Comparison of ENCODE assay signal across 11 cellular contexts in the genomic region with DNA sequence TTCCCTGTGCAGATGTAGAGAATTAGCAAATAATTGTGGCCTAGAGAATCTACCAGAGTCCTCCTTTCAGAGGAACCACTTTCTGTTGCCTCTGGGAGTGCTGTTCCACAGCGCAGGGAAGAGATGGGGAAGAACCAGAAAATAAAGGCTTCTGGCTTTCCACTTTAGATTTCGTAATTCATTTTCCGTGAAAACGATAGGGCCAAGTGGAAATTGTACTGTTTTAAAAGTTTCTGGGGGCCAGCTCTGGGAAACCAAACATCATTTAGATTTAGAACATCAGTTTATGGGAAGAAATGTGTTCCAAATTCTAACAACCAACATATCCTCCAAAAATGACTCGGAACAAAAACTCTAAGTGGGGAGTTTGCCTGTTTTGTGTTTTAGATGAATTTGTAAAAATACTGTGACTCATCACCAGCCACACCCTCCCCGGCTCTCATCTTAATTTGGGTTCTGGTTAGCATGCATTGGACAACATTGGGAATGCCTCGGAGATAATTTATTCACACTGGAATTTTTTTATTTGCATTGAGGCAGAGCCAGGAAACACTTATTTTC.
DNase-seq lines count a peak whose midpoint lies in the region; ATAC-seq lines count a peak whose summit lies in the region.
"Had no signal": no experiment of that assay in that cellular context is flagged by ENCODE, and none has a peak within 500 bp of the region (broad histone marks: within the 10 kb centered on the region; RNA-seq: fewer than 3 reads in every experiment).

No MANE protein-coding gene starts in this region.

- H3K27me3 ChIP-seq in ACC112 (ENCODE audit: insufficient read depth, low read length) (no peaks in the 10 kb centered on the region), mesenchymal stem cell (ENCODE audit: control insufficient read depth in 1 of 2, insufficient read depth in 1 of 2, low read length in 2 of 2) (no peaks in the 10 kb centered on the region)

- H2AFZ ChIP-seq in ACC112 (ENCODE audit: low read length, unreplicated experiment) = peak overlapping the region; percentile 64
- H2AFZ ChIP-seq in mesenchymal stem cell (ENCODE audit: low read depth, low read length) = no peak overlapping the region

- no peak overlapping the region for H2AK5ac ChIP-seq in mesenchymal stem cell (ENCODE audit: low read length, severe bottlenecking)

- H3K79me1 ChIP-seq in mesenchymal stem cell (replicated peaks; ENCODE audit: low read length, poor library complexity, severe bottlenecking) = no peaks in the 10 kb centered on the region

- H3K18ac ChIP-seq in mesenchymal stem cell (ENCODE audit: low read depth in 1 of 2, low read length in 2 of 2) = no peak overlapping the region

- no peaks in the 10 kb centered on the region for H3K79me2 ChIP-seq in ACC112 (ENCODE audit: control insufficient read depth, insufficient read depth, low read length, unreplicated experiment)

- no peak overlapping the region for H3K4me2 ChIP-seq in mesenchymal stem cell (ENCODE audit: low read length, poor library complexity, severe bottlenecking)

- no peak overlapping the region for H2BK5ac ChIP-seq in mesenchymal stem cell (ENCODE audit: low read depth, low read length, poor library complexity, severe bottlenecking)

- no peak for ATAC-seq in HG02885 (IDR thresholded peaks at IDR 0.05; ENCODE audit: poor library complexity, unreplicated experiment)

- H3K27ac ChIP-seq in ACC112 (ENCODE audit: low read depth, low read length) (peak overlapping the region; percentile 84), mesenchymal stem cell (ENCODE audit: low read length, poor library complexity, severe bottlenecking) (no peak overlapping the region)
- H3K27ac ChIP-seq: SK-N-MC had no signal

- no peak overlapping the region for H4K8ac ChIP-seq in mesenchymal stem cell (ENCODE audit: low read length)

- H3K4me1 ChIP-seq in ACC112 (ENCODE audit: control insufficient read depth, insufficient read depth, low read length, unreplicated experiment) = peaks cover 21% of the 10 kb centered on the region
- peaks cover 2% of the 10 kb centered on the region for H3K4me1 ChIP-seq in mesenchymal stem cell (ENCODE audit: control insufficient read depth, insufficient read depth, low read depth, low read length)

- H3K9me3 ChIP-seq in mesenchymal stem cell (ENCODE audit: control insufficient read depth, low read length) = no peaks in the 10 kb centered on the region

- H3K36me3 ChIP-seq in ACC112 (ENCODE audit: insufficient read depth, low read length) (no peaks in the 10 kb centered on the region), mesenchymal stem cell (ENCODE audit: control insufficient read depth in 1 of 2, insufficient read depth in 2 of 2, low read depth in 1 of 2, low read length in 2 of 2) (no peaks in the 10 kb centered on the region)

- no peak overlapping the region for H3K4ac ChIP-seq in mesenchymal stem cell (ENCODE audit: low read depth in 1 of 2, low read length in 2 of 2)

- peak overlapping the region; percentile 47 for H3K4me3 ChIP-seq in ACC112 (ENCODE audit: low read depth, low read length)
- peak overlapping the region in 1 of 2 experiments; percentile 40 for H3K4me3 ChIP-seq in mesenchymal stem cell (ENCODE audit: insufficient read depth in 1 of 2, low read depth in 1 of 2, low read length in 2 of 2)
- H3K4me3 ChIP-seq: SK-N-MC had no signal

- no peak overlapping the region for H2BK12ac ChIP-seq in mesenchymal stem cell (ENCODE audit: low read length in 2 of 2)

- 92% methylated on average over 3 of the region's 7 CpGs for WGBS in mesenchymal stem cell

- H4K91ac ChIP-seq in mesenchymal stem cell (ENCODE audit: low read length) = no peak overlapping the region

- peak overlapping the region; percentile 57 for H2BK15ac ChIP-seq in mesenchymal stem cell (ENCODE audit: low read depth, poor library complexity, severe bottlenecking)

- peak; percentile 60 for DNase-seq in MV-4-11 (lab: John Stamatoyannopoulos, UW)
- peak; percentile 68 for DNase-seq in dedifferentiated amniotic fluid mesenchymal stem cell (ENCODE audit: extremely low spot score)
- peak; percentile 42 for DNase-seq in mesenchymal stem cell
- DNase-seq in stimulated activated CD4-positive, alpha-beta T cell treated with anti-CD3 and anti-CD28 coated beads, Interleukin-4, amount 100 ng/mL, for 24 hours = no peak
- no peak for DNase-seq in GM19238 (ENCODE audit: insufficient read length, low spot score)
- no peak for DNase-seq in NCI-H2227 treated with DMSO at 0.1 percent for 48 hours (lab: John Stamatoyannopoulos, UW)
- DNase-seq: activated T-cell treated with anti-CD3 and anti-CD28 coated beads, Interleukin-2, amount 50 U/mL, for 24 hours; C1 segment of cervical spinal cord had no signal

- no peak overlapping the region for H3K23ac ChIP-seq in mesenchymal stem cell (ENCODE audit: low read length in 2 of 2)

- H2BK120ac ChIP-seq in mesenchymal stem cell (ENCODE audit: low read depth, low read length) = no peak overlapping the region

- peak overlapping the region; percentile 89 for H3K9ac ChIP-seq in mesenchymal stem cell (ENCODE audit: low read length)

- H3K14ac ChIP-seq in mesenchymal stem cell (ENCODE audit: low read length in 2 of 2) = no peak overlapping the region

Comparison
In these comparisons a context has a peak if more than half of its experiments do, and no peak if none do; other contexts are left out.
1. DNase-seq: peak in MV-4-11 (single experiment), dedifferentiated amniotic fluid mesenchymal stem cell (single experiment) and mesenchymal stem cell (single experiment); none in stimulated activated CD4-positive, alpha-beta T cell treated with anti-CD3 and anti-CD28 coated beads, Interleukin-4, amount 100 ng/mL, for 24 hours (single experiment), GM19238 (single experiment) and NCI-H2227 treated with DMSO at 0.1 percent for 48 hours (single experiment).